In genomic region chr11:121452609-121453150, GRCh38 we compare ENCODE assay signal across 9 cellular contexts.
A peak's percentile ranks its signal among the peaks of the same experiment; 100 is the strongest.
DNase-seq lines count a peak whose midpoint lies in the region; ATAC-seq and TF ChIP-seq lines count a peak whose summit lies in the region.
"Had no signal": no experiment of that assay in that cellular context is flagged by ENCODE, and none has a peak within 500 bp of the region (broad histone marks: within the 10 kb centered on the region; RNA-seq: fewer than 3 reads in every experiment).

Gene SORL1-AS1, minus strand, starts transcription at chr11:121452967.

- H3K4me3 ChIP-seq in GM12864 (ENCODE audit: low read depth, low read length) (peak within 1 kb of the TSS; percentile 92), left ventricle myocardium inferior (peak within 1 kb of the TSS; percentile 81), skeletal muscle tissue (ENCODE audit: low read length in 3 of 3) (peak within 1 kb of the TSS; percentile 69 to 79 (median 77))
- H3K4me3 ChIP-seq: SK-N-MC had no signal

- H3K27ac ChIP-seq in left ventricle myocardium inferior (replicated peaks), result peak within 1 kb of the TSS; percentile 33
- H3K27ac ChIP-seq in skeletal muscle tissue (ENCODE audit: low read depth, low read length), result no peak within 1 kb of the TSS
- H3K27ac ChIP-seq: SK-N-MC had no signal

- peaks cover 44% of the 10 kb centered on the region for H3K27me3 ChIP-seq in left ventricle myocardium inferior (ENCODE audit: low read depth)
- peaks cover 3 to 15% (median 7%) of the 10 kb centered on the region in 3 donors for H3K27me3 ChIP-seq in skeletal muscle tissue (ENCODE audit: control insufficient read depth in 3 of 3, insufficient read depth in 3 of 3, low read length in 3 of 3)

- no peaks in the 10 kb centered on the region for H3K9me3 ChIP-seq in left ventricle myocardium inferior (replicated peaks)
- no peaks in the 10 kb centered on the region for H3K9me3 ChIP-seq in skeletal muscle tissue (ENCODE audit: control insufficient read depth in 3 of 3, low read length in 3 of 3)

- TF ChIP-seq CTCF in GM12864 (IDR thresholded peaks at IDR 0.05; ENCODE audit: low read depth, low read length, missing control alignments) (no peak), left ventricle myocardium inferior (IDR thresholded peaks at IDR 0.05; ENCODE audit: borderline replicate concordance) (no peak), GM10266 (IDR thresholded peaks at IDR 0.05; ENCODE audit: control insufficient read depth, insufficient read depth, low read depth, missing control alignments) (no peak)

- H3K4me1 ChIP-seq in left ventricle myocardium inferior (peaks cover 14% of the 10 kb centered on the region), skeletal muscle tissue (ENCODE audit: control insufficient read depth in 3 of 3, insufficient read depth in 3 of 3, low read length in 3 of 3) (peaks cover 2 to 24% (median 7%) of the 10 kb centered on the region in 3 donors)

- intact Hi-C loops in left ventricle myocardium inferior (cut with micrococcal nuclease), result no loop called here

- no peak for DNase-seq in GM12864 (ENCODE audit: low read depth)
- peak; percentile 88 for DNase-seq in NCI-H526 treated with DMSO at 0.1 percent for 48 hours (lab: John Stamatoyannopoulos, UW)
- peak; percentile 49 for DNase-seq in activated gamma-delta T cell treated with anti-CD3 and anti-CD28 coated beads, Interleukin-2, amount 50 U/mL, for 16 hours (ENCODE audit: low read depth)
- no peak for DNase-seq in left ventricle myocardium inferior
- DNase-seq in foreskin melanocyte, result no peak
- DNase-seq in GM10266 (ENCODE audit: extremely low spot score), result no peak

- H3K36me3 ChIP-seq in left ventricle myocardium inferior, result no peaks in the 10 kb centered on the region
- no peaks in the 10 kb centered on the region for H3K36me3 ChIP-seq in skeletal muscle tissue (ENCODE audit: control insufficient read depth in 3 of 3, insufficient read depth in 3 of 3, low read length in 3 of 3)

- peak within 1 kb of the TSS; percentile 51 to 76 (median 53) for H3K9ac ChIP-seq in skeletal muscle tissue (ENCODE audit: low read depth in 1 of 3, low read length in 3 of 3)

- ATAC-seq in HG02571 (IDR thresholded peaks at IDR 0.05; ENCODE audit: unreplicated experiment), result peak; percentile 14

Comparison
In these comparisons a context has a peak if more than half of its experiments do, and no peak if none do; other contexts are left out.
1. DNase-seq: peak in NCI-H526 treated with DMSO at 0.1 percent for 48 hours (single experiment) and activated gamma-delta T cell treated with anti-CD3 and anti-CD28 coated beads, Interleukin-2, amount 50 U/mL, for 16 hours (single experiment); none in GM12864 (single experiment), left ventricle myocardium inferior (single experiment), foreskin melanocyte (single experiment) and GM10266 (single experiment).
2. Peak in every context shown above with its lines, with median percentiles within 50 percentile points of each other: H3K4me3 ChIP-seq.